Comparison of ENCODE assay signal across 28 cellular contexts in genomic region chr17:48513653-48514482, GRCh38. TPM values are rescaled to one million over a fixed set of nuclear protein-coding genes. Genes with fewer than 3 reads are reported as not detected.
A peak's percentile ranks its signal among the peaks of the same experiment; 100 is the strongest.
DNase-seq lines count a peak whose midpoint lies in the region; ATAC-seq, FAIRE-seq and TF ChIP-seq lines count a peak whose summit lies in the region.
"Had no signal": no experiment of that assay in that cellular context is flagged by ENCODE, and none has a peak within 500 bp of the region (broad histone marks: within the 10 kb centered on the region; RNA-seq: fewer than 3 reads in every experiment).

No MANE protein-coding gene starts in this region.

- H2AFZ ChIP-seq in OCI-LY3 (ENCODE audit: low read depth, low read length): no peak overlapping the region; the same call in 1 of the 2 replicates
- H2AFZ ChIP-seq: PC-9 had no signal

- DNase-seq in T-helper 1 cell: no peak
- no peak for DNase-seq in GM19239 (ENCODE audit: insufficient read length, low spot score)
- DNase-seq in DMS53 (lab: John Stamatoyannopoulos, UW): no peak
- no peak for DNase-seq in type B pancreatic cell (ENCODE audit: extremely low spot score, unreplicated experiment)
- DNase-seq: activated CD4-positive, CD25-positive, alpha-beta regulatory T cell; activated CD8-positive, alpha-beta memory T cell treated with anti-CD3 and anti-CD28 coated beads for 24 hours; BE2C; foreskin keratinocyte; hypothalamus; islet precursor cell; NCI-H748 treated with DMSO at 0.1 percent for 48 hours; PC-9; SJCRH30 had no signal

- H3K4me1 Mint-ChIP-seq in T-helper 1 cell treated with Interleukin-12 subunit alpha and Interleukin-12 subunit beta and Interleukin-4 antibody, amounts not matched to agents 30 μg/mL and 1 μg/mL, for 36 hours (ENCODE audit: low read depth): peaks cover 55% of the 10 kb centered on the region
- H3K4me1 Mint-ChIP-seq in type B pancreatic cell (ENCODE audit: unreplicated experiment): peaks cover 23% of the 10 kb centered on the region

- no peaks in the 10 kb centered on the region for H3K9me3 Mint-ChIP-seq in T-helper 1 cell treated with Interleukin-12 subunit alpha and Interleukin-12 subunit beta and Interleukin-4 antibody, amounts not matched to agents 30 μg/mL and 1 μg/mL, for 36 hours
- peaks cover 4% of the 10 kb centered on the region for H3K9me3 Mint-ChIP-seq in type B pancreatic cell
- H3K9me3 Mint-ChIP-seq: activated T-cell treated with anti-CD3 and anti-CD28 coated beads, Interleukin-2, amount 50 U/mL, for 72 hours had no signal

- peaks cover 82% of the 10 kb centered on the region for H3K4me1 ChIP-seq in OCI-LY3 (ENCODE audit: low read length)
- H3K4me1 ChIP-seq in muscle layer of duodenum (ENCODE audit: control insufficient read depth in 1 of 2, insufficient read depth in 2 of 2, low read length in 2 of 2): no peaks in the 10 kb centered on the region
- H3K4me1 ChIP-seq: BE2C, foreskin keratinocyte, prostate gland, SJCRH30 had no signal

- TF ChIP-seq POLR2A in GM18505 (IDR thresholded peaks at IDR 0.05; ENCODE audit: borderline replicate concordance, extremely low read depth, insufficient read depth, insufficient read length): no peak

- H3K27ac Mint-ChIP-seq in T-helper 1 cell treated with Interleukin-12 subunit alpha and Interleukin-12 subunit beta and Interleukin-4 antibody, amounts not matched to agents 30 μg/mL and 1 μg/mL, for 36 hours: peak overlapping the region; percentile 74
- no peak overlapping the region for H3K27ac Mint-ChIP-seq in type B pancreatic cell

- no peaks in the 10 kb centered on the region for H3K36me3 ChIP-seq in OCI-LY3 (replicated peaks; ENCODE audit: low read depth, low read length)
- H3K36me3 ChIP-seq in muscle layer of duodenum (ENCODE audit: control insufficient read depth in 1 of 2, insufficient read depth in 2 of 2, low read length in 2 of 2): no peaks in the 10 kb centered on the region
- H3K36me3 ChIP-seq: BE2C, prostate gland, SJCRH30 had no signal

- H3K4me2 ChIP-seq in OCI-LY3 (ENCODE audit: low read length): peak overlapping the region; percentile 85
- H3K4me2 ChIP-seq: PC-9 had no signal

- ATAC-seq in GM18505 (IDR thresholded peaks at IDR 0.05; ENCODE audit: unreplicated experiment): no peak
- ATAC-seq: foreskin keratinocyte had no signal

- H3K27me3 Mint-ChIP-seq in T-helper 1 cell treated with Interleukin-12 subunit alpha and Interleukin-12 subunit beta and Interleukin-4 antibody, amounts not matched to agents 30 μg/mL and 1 μg/mL, for 36 hours (ENCODE audit: low read depth): peaks cover 35% of the 10 kb centered on the region
- H3K27me3 Mint-ChIP-seq in type B pancreatic cell: peaks cover 34% of the 10 kb centered on the region

- H3K36me3 Mint-ChIP-seq in T-helper 1 cell treated with Interleukin-12 subunit alpha and Interleukin-12 subunit beta and Interleukin-4 antibody, amounts not matched to agents 30 μg/mL and 1 μg/mL, for 36 hours (ENCODE audit: low read depth): peaks cover 10% of the 10 kb centered on the region
- H3K36me3 Mint-ChIP-seq in type B pancreatic cell: no peaks in the 10 kb centered on the region

- H3K9me3 ChIP-seq in OCI-LY3 (ENCODE audit: insufficient read depth, low read length) (no peaks in the 10 kb centered on the region), muscle layer of duodenum (ENCODE audit: control insufficient read depth in 1 of 2, low read length in 2 of 2) (no peaks in the 10 kb centered on the region)
- H3K9me3 ChIP-seq: BE2C, prostate gland had no signal

- TF ChIP-seq CTCF in OCI-LY3 (IDR thresholded peaks at IDR 0.05; ENCODE audit: low read depth, low read length): no peak
- TF ChIP-seq CTCF in type B pancreatic cell (conservative IDR thresholded peaks at IDR 0.05): no peak

- peak overlapping the region; percentile 95 for H3K9ac ChIP-seq in OCI-LY3 (ENCODE audit: low read length)

- H3K4me3 ChIP-seq in OCI-LY3 (ENCODE audit: low read length) (peak overlapping the region; percentile 57), muscle layer of duodenum (ENCODE audit: low read depth in 1 of 2, low read length in 2 of 2) (peak overlapping the region in 1 of 2 donors; percentile 52)
- H3K4me3 ChIP-seq: lung, PC-9, prostate gland, SJCRH30, skin epidermis had no signal

- H3K4me3 Mint-ChIP-seq in T-helper 1 cell treated with Interleukin-12 subunit alpha and Interleukin-12 subunit beta and Interleukin-4 antibody, amounts not matched to agents 30 μg/mL and 1 μg/mL, for 36 hours: no peak overlapping the region
- H3K4me3 Mint-ChIP-seq in type B pancreatic cell: no peak overlapping the region

- no peaks in the 10 kb centered on the region for H4K20me1 ChIP-seq in OCI-LY3 (ENCODE audit: insufficient read depth, low read length)

- H3K27me3 ChIP-seq in OCI-LY3 (ENCODE audit: low read depth, low read length) (no peaks in the 10 kb centered on the region), muscle layer of duodenum (ENCODE audit: low read depth, low read length) (no peaks in the 10 kb centered on the region)

- H3K27ac ChIP-seq in OCI-LY3 (ENCODE audit: low read length) (peak overlapping the region; percentile 95), muscle layer of duodenum (ENCODE audit: low read length) (peak overlapping the region; percentile 46)
- H3K27ac ChIP-seq: 22Rv1, foreskin keratinocyte, PC-9, prostate gland, SJCRH30, skin epidermis had no signal

- H3K79me2 ChIP-seq in OCI-LY3 (ENCODE audit: low read length): no peaks in the 10 kb centered on the region

- peak; percentile 75 for FAIRE-seq in GM19239 (lab: Jason Lieb, UNC)
- FAIRE-seq: bronchial epithelial cell, D721Med had no signal

RNA-seq across cellular contexts. Expression of gene HOXB1, which starts 16.9 kb away (rescaled TPM):
- 0.29 and 0.79 TPM in 2 replicates for total RNA-seq in type B pancreatic cell (ENCODE audit: low replicate concordance)
- total RNA-seq: activated T-cell treated with anti-CD3 and anti-CD28 coated beads, Interleukin-2, amount 50 U/mL, for 72 hours; bronchial epithelial cell; dermis microvascular lymphatic vessel endothelial cell; epithelial cell of proximal tubule; foreskin keratinocyte; G401; lung; MCF 10A; PC-9; prostate gland; SJCRH30 had no signal

RNA-seq across cellular contexts. Expression of gene HOXB2, which starts 31.0 kb away (rescaled TPM):
- 35.6 and 36.5 TPM in 2 replicates for total RNA-seq in type B pancreatic cell (ENCODE audit: low replicate concordance)
- total RNA-seq: bronchial epithelial cell had no signal
